1 cellular context compared by ENCODE assay signal in genomic region chr18:22933206-22933957, GRCh38.
A peak's percentile ranks its signal among the peaks of the same experiment; 100 is the strongest.
TF ChIP-seq lines count a peak whose summit lies in the region.

RBBP8 (plus strand) TSS chr18:22933328; CDS start chr18:22936852, 3,524 bp downstream.

TF ChIP-seq in HepG2, 621 proteins besides CTCF, POLR2A, EP300 and RAD21 (continued from another document and continues in another):
- TF ChIP-seq ZNF460 (CRISPR knock-in tag; IDR thresholded peaks at IDR 0.05; ENCODE audit: borderline replicate concordance) (no peak), SETDB1 (CRISPR knock-in tag; IDR thresholded peaks at IDR 0.05; ENCODE audit: borderline replicate concordance) (no peak), ZNF33A (CRISPR knock-in tag; IDR thresholded peaks at IDR 0.05; ENCODE audit: borderline replicate concordance) (no peak), LRRFIP1 (CRISPR knock-in tag; conservative IDR thresholded peaks at IDR 0.05) (no peak), ZNF619 (CRISPR knock-in tag; IDR thresholded peaks at IDR 0.05) (no peak), BORCS8-MEF2B (CRISPR knock-in tag; IDR thresholded peaks at IDR 0.05) (peak; percentile 12; the same call in 1 of the 2 replicates), ZNF841 (CRISPR knock-in tag; IDR thresholded peaks at IDR 0.05; ENCODE audit: borderline replicate concordance) (no peak), MXD4 (CRISPR knock-in tag; IDR thresholded peaks at IDR 0.05) (0 out of 2 replicates have a peak, but pooled peaks have one; percentile 29), CEBPB (IDR thresholded peaks at IDR 0.05; ENCODE audit: borderline replicate concordance, low read depth, low read length) (peak; percentile 63; the same call in 1 of the 2 replicates), GABPA (IDR thresholded peaks at IDR 0.05; ENCODE audit: low read depth, low read length) (peak; percentile 45), GABPA (CRISPR knock-in tag; IDR thresholded peaks at IDR 0.05; ENCODE audit: low read depth) (no peak), PRDM10 (CRISPR knock-in tag; IDR thresholded peaks at IDR 0.05; ENCODE audit: low read depth) (no peak), HNRNPL (IDR thresholded peaks at IDR 0.05; ENCODE audit: low read depth, low read length) (no peak), ZNF883 (CRISPR knock-in tag; IDR thresholded peaks at IDR 0.05; ENCODE audit: not compliant biosample characterization) (peak; percentile 62), ZNF496 (CRISPR knock-in tag; IDR thresholded peaks at IDR 0.05; ENCODE audit: insufficient replicate concordance) (no peak), U2AF1 (optimal IDR thresholded peaks at IDR 0.05; ENCODE audit: low read depth, low read length) (peak; percentile 87), CBX1 (IDR thresholded peaks at IDR 0.05; ENCODE audit: low read depth) (no peak), PAF1 (CRISPR knock-in tag; IDR thresholded peaks at IDR 0.05) (no peak), KAT7 (CRISPR knock-in tag; IDR thresholded peaks at IDR 0.05; ENCODE audit: borderline replicate concordance) (no peak), TEAD3 (CRISPR knock-in tag; optimal IDR thresholded peaks at IDR 0.05; ENCODE audit: borderline replicate concordance) (no peak)
- TF ChIP-seq, protein P1, sequence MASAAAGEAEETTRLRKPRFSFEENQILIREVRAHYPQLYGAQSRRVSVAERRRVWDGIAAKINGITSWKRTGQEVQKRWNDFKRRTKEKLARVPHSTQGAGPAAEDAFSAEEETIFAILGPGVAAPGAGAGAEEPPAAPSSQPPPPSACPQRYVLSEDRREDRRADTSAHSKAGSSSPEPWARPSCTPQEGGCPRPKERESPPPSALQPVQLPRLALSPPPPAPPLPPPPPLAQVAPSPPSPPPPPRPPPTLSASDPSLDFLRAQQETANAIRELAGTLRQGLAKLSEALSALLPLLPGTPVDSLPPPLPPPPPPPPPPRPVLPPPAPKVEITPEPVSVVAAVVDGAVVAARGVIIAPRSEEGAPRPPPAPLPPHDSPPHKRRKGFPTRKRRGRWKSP (CRISPR knock-in tag; IDR thresholded peaks at IDR 0.05): peak; percentile 16; the same call in 1 of the 2 replicates
- TF ChIP-seq, protein P2, sequence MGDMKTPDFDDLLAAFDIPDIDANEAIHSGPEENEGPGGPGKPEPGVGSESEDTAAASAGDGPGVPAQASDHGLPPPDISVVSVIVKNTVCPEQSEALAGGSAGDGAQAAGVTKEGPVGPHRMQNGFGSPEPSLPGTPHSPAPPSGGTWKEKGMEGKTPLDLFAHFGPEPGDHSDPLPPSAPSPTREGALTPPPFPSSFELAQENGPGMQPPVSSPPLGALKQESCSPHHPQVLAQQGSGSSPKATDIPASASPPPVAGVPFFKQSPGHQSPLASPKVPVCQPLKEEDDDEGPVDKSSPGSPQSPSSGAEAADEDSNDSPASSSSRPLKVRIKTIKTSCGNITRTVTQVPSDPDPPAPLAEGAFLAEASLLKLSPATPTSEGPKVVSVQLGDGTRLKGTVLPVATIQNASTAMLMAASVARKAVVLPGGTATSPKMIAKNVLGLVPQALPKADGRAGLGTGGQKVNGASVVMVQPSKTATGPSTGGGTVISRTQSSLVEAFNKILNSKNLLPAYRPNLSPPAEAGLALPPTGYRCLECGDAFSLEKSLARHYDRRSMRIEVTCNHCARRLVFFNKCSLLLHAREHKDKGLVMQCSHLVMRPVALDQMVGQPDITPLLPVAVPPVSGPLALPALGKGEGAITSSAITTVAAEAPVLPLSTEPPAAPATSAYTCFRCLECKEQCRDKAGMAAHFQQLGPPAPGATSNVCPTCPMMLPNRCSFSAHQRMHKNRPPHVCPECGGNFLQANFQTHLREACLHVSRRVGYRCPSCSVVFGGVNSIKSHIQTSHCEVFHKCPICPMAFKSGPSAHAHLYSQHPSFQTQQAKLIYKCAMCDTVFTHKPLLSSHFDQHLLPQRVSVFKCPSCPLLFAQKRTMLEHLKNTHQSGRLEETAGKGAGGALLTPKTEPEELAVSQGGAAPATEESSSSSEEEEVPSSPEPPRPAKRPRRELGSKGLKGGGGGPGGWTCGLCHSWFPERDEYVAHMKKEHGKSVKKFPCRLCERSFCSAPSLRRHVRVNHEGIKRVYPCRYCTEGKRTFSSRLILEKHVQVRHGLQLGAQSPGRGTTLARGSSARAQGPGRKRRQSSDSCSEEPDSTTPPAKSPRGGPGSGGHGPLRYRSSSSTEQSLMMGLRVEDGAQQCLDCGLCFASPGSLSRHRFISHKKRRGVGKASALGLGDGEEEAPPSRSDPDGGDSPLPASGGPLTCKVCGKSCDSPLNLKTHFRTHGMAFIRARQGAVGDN (CRISPR knock-in tag; IDR thresholded peaks at IDR 0.05): peak; percentile 98
- TF ChIP-seq, protein P3, sequence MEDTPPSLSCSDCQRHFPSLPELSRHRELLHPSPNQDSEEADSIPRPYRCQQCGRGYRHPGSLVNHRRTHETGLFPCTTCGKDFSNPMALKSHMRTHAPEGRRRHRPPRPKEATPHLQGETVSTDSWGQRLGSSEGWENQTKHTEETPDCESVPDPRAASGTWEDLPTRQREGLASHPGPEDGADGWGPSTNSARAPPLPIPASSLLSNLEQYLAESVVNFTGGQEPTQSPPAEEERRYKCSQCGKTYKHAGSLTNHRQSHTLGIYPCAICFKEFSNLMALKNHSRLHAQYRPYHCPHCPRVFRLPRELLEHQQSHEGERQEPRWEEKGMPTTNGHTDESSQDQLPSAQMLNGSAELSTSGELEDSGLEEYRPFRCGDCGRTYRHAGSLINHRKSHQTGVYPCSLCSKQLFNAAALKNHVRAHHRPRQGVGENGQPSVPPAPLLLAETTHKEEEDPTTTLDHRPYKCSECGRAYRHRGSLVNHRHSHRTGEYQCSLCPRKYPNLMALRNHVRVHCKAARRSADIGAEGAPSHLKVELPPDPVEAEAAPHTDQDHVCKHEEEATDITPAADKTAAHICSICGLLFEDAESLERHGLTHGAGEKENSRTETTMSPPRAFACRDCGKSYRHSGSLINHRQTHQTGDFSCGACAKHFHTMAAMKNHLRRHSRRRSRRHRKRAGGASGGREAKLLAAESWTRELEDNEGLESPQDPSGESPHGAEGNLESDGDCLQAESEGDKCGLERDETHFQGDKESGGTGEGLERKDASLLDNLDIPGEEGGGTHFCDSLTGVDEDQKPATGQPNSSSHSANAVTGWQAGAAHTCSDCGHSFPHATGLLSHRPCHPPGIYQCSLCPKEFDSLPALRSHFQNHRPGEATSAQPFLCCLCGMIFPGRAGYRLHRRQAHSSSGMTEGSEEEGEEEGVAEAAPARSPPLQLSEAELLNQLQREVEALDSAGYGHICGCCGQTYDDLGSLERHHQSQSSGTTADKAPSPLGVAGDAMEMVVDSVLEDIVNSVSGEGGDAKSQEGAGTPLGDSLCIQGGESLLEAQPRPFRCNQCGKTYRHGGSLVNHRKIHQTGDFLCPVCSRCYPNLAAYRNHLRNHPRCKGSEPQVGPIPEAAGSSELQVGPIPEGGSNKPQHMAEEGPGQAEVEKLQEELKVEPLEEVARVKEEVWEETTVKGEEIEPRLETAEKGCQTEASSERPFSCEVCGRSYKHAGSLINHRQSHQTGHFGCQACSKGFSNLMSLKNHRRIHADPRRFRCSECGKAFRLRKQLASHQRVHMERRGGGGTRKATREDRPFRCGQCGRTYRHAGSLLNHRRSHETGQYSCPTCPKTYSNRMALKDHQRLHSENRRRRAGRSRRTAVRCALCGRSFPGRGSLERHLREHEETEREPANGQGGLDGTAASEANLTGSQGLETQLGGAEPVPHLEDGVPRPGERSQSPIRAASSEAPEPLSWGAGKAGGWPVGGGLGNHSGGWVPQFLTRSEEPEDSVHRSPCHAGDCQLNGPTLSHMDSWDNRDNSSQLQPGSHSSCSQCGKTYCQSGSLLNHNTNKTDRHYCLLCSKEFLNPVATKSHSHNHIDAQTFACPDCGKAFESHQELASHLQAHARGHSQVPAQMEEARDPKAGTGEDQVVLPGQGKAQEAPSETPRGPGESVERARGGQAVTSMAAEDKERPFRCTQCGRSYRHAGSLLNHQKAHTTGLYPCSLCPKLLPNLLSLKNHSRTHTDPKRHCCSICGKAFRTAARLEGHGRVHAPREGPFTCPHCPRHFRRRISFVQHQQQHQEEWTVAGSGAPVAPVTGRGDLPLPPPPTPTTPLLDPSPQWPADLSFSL (CRISPR knock-in tag; IDR thresholded peaks at IDR 0.05): no peak
- TF ChIP-seq, protein P4, sequence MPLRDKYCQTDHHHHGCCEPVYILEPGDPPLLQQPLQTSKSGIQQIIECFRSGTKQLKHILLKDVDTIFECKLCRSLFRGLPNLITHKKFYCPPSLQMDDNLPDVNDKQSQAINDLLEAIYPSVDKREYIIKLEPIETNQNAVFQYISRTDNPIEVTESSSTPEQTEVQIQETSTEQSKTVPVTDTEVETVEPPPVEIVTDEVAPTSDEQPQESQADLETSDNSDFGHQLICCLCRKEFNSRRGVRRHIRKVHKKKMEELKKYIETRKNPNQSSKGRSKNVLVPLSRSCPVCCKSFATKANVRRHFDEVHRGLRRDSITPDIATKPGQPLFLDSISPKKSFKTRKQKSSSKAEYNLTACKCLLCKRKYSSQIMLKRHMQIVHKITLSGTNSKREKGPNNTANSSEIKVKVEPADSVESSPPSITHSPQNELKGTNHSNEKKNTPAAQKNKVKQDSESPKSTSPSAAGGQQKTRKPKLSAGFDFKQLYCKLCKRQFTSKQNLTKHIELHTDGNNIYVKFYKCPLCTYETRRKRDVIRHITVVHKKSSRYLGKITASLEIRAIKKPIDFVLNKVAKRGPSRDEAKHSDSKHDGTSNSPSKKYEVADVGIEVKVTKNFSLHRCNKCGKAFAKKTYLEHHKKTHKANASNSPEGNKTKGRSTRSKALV (CRISPR knock-in tag; IDR thresholded peaks at IDR 0.05): peak; percentile 69; the same call in 1 of the 2 replicates
- TF ChIP-seq, protein P5, sequence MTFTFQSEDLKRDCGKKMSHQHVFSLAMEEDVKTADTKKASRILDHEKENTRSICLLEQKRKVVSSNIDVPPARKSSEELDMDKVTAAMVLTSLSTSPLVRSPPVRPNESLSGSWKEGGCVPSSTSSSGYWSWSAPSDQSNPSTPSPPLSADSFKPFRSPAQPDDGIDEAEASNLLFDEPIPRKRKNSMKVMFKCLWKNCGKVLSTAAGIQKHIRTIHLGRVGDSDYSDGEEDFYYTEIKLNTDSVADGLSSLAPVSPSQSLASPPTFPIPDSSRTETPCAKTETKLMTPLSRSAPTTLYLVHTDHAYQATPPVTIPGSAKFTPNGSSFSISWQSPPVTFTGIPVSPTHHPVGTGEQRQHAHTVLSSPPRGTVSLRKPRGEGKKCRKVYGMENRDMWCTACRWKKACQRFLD (CRISPR knock-in tag; IDR thresholded peaks at IDR 0.05; ENCODE audit: borderline replicate concordance): 0 out of 2 replicates have a peak, but pooled peaks have one; percentile 35
- TF ChIP-seq, protein P6, sequence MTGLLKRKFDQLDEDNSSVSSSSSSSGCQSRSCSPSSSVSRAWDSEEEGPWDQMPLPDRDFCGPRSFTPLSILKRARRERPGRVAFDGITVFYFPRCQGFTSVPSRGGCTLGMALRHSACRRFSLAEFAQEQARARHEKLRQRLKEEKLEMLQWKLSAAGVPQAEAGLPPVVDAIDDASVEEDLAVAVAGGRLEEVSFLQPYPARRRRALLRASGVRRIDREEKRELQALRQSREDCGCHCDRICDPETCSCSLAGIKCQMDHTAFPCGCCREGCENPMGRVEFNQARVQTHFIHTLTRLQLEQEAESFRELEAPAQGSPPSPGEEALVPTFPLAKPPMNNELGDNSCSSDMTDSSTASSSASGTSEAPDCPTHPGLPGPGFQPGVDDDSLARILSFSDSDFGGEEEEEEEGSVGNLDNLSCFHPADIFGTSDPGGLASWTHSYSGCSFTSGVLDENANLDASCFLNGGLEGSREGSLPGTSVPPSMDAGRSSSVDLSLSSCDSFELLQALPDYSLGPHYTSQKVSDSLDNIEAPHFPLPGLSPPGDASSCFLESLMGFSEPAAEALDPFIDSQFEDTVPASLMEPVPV (CRISPR knock-in tag; IDR thresholded peaks at IDR 0.05): no peak; the same call in 1 of the 2 replicates
- TF ChIP-seq, protein P7, sequence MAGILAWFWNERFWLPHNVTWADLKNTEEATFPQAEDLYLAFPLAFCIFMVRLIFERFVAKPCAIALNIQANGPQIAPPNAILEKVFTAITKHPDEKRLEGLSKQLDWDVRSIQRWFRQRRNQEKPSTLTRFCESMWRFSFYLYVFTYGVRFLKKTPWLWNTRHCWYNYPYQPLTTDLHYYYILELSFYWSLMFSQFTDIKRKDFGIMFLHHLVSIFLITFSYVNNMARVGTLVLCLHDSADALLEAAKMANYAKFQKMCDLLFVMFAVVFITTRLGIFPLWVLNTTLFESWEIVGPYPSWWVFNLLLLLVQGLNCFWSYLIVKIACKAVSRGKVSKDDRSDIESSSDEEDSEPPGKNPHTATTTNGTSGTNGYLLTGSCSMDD (CRISPR knock-in tag; IDR thresholded peaks at IDR 0.05): no peak
